In genomic region chr2:241616168-241617125, GRCh38 we compare ENCODE assay signal across 10 cellular contexts. TPM values are rescaled to one million over a fixed set of nuclear protein-coding genes. Genes with fewer than 3 reads are reported as not detected.
DNase-seq lines count a peak whose midpoint lies in the region; ATAC-seq and TF ChIP-seq lines count a peak whose summit lies in the region.
"Had no signal": no experiment of that assay in that cellular context is flagged by ENCODE, and none has a peak within 500 bp of the region (broad histone marks: within the 10 kb centered on the region; RNA-seq: fewer than 3 reads in every experiment).

No MANE protein-coding gene starts in this region.

- in situ Hi-C loops in gastrocnemius medialis (cut with MboI; ENCODE audit: low sequenced_read_pairs in 4 of 4) = no loop called here

- TF ChIP-seq POLR2A in gastrocnemius medialis (IDR thresholded peaks at IDR 0.05) = no peak

- DNase-seq in SHP77 (lab: John Stamatoyannopoulos, UW) = peak; percentile 19 to 23
- no peak for DNase-seq in SHP77 treated with DMSO at 0.1 percent for 48 hours (lab: John Stamatoyannopoulos, UW)
- DNase-seq in left ventricle myocardium inferior = no peak
- DNase-seq in gastrocnemius medialis = no peak
- no peak for DNase-seq in GM03348 (ENCODE audit: low spot score)
- DNase-seq: NCI-H2107 had no signal

- H3K4me1 ChIP-seq in left ventricle myocardium inferior = peaks cover 62% of the 10 kb centered on the region
- H3K4me1 ChIP-seq in gastrocnemius medialis = peaks cover 21 to 29% of the 10 kb centered on the region in 2 donors
- H3K4me1 ChIP-seq: A549 had no signal

- H3K27me3 ChIP-seq in left ventricle myocardium inferior (ENCODE audit: low read depth) = no peaks in the 10 kb centered on the region
- no peaks in the 10 kb centered on the region for H3K27me3 ChIP-seq in gastrocnemius medialis

- TF ChIP-seq CTCF in VCaP (conservative IDR thresholded peaks at IDR 0.05) = no peak
- TF ChIP-seq CTCF in left ventricle myocardium inferior (IDR thresholded peaks at IDR 0.05; ENCODE audit: borderline replicate concordance) = no peak
- TF ChIP-seq CTCF in gastrocnemius medialis (IDR thresholded peaks at IDR 0.05 in 4 of 5, conservative IDR thresholded peaks at IDR 0.05 in 1 of 5) = no peak

- intact Hi-C loops in left ventricle myocardium inferior (cut with micrococcal nuclease) = no loop called here
- intact Hi-C loops in gastrocnemius medialis (cut with DNase I; ENCODE audit: low total_unique reads) = loop anchor here (2.0 kb wide), 1 partner anchor 20 kb away; the partner anchor contains the start of genes ATG4B and THAP4

- peak overlapping the region; percentile 87 for H3K27ac ChIP-seq in VCaP
- H3K27ac ChIP-seq in left ventricle myocardium inferior (replicated peaks) = peak overlapping the region; percentile 91
- H3K27ac ChIP-seq in gastrocnemius medialis = peak overlapping the region; percentile 24 to 75 (median 74)
- H3K27ac ChIP-seq: A549 had no signal

- no peaks in the 10 kb centered on the region for H3K9me3 ChIP-seq in left ventricle myocardium inferior (replicated peaks)
- H3K9me3 ChIP-seq in gastrocnemius medialis = no peaks in the 10 kb centered on the region
- H3K9me3 ChIP-seq: A549 had no signal

- peak overlapping the region; percentile 59 for H3K4me3 ChIP-seq in left ventricle myocardium inferior
- H3K4me3 ChIP-seq in gastrocnemius medialis = peak overlapping the region; percentile 44 to 55 (median 49)
- H3K4me3 ChIP-seq: A549 had no signal

- H3K36me3 ChIP-seq in left ventricle myocardium inferior = no peaks in the 10 kb centered on the region
- no peaks in the 10 kb centered on the region for H3K36me3 ChIP-seq in gastrocnemius medialis

- ATAC-seq in gastrocnemius medialis (peak in 1 of 2 donors; percentile 14), GM18519 (IDR thresholded peaks at IDR 0.05; ENCODE audit: low FRiP score, unreplicated experiment) (no peak), HG02642 (IDR thresholded peaks at IDR 0.05; ENCODE audit: poor library complexity, unreplicated experiment) (no peak)

RNA-seq across cellular contexts. Expression of gene THAP4, which starts 20.5 kb away (rescaled TPM):
- total RNA-seq in left ventricle myocardium inferior (68.8 TPM), gastrocnemius medialis (10 to 100 TPM; 71.3 to 83.3 (median 79.9) TPM)

RNA-seq across cellular contexts. Expression of gene ATG4B, which starts 21.0 kb away (rescaled TPM):
- total RNA-seq in left ventricle myocardium inferior (39.9 TPM), gastrocnemius medialis (10 to 100 TPM; 32.0 to 57.5 (median 49.8) TPM)

RNA-seq across cellular contexts. Expression of gene BOK, which starts 57.9 kb away (rescaled TPM):
- total RNA-seq in left ventricle myocardium inferior (2.4 TPM), gastrocnemius medialis (1 to 10 TPM in 3 of 4 donors, under 1 TPM in 1; 0.92 to 4.7 (median 2.3) TPM)

Comparison
In these comparisons a context has a peak if more than half of its experiments do, and no peak if none do; other contexts are left out.
1. DNase-seq: peak in SHP77 (2 of 2); none in SHP77 treated with DMSO at 0.1 percent for 48 hours (single experiment), left ventricle myocardium inferior (single experiment), gastrocnemius medialis (0 of 2) and GM03348 (single experiment).
2. Peak in every context shown above with its lines, with median percentiles within 50 percentile points of each other: H3K27ac ChIP-seq.